ENCODE assay signal across 21 cellular contexts in the genomic region with DNA sequence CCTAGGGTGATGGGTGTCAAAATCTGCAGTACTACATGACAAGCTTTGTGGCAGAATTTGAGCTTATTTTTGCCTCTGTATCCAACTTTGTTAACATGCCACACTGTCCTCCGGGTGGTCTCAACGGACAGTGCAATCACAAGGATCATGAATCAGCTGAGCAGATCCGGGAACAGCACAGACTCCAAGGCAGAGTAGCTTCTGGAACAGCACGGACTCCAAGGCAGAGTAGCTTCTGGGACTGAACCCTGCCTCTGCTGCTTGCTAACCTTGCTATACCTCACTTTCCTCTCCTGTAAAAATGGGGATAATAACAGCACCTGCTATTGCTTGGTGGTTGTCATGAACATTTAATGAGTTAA.
DNase-seq lines count a peak whose midpoint lies in the region; FAIRE-seq and TF ChIP-seq lines count a peak whose summit lies in the region.
"Had no signal": no experiment of that assay in that cellular context is flagged by ENCODE, and none has a peak within 500 bp of the region (broad histone marks: within the 10 kb centered on the region; RNA-seq: fewer than 3 reads in every experiment).

No MANE protein-coding gene starts in this region.

- no peak overlapping the region for H2AK5ac ChIP-seq in H9 (ENCODE audit: insufficient read length, low read length)

- H4K91ac ChIP-seq in H9 (ENCODE audit: insufficient read length, low read depth, low read length): no peak overlapping the region

- no peak overlapping the region for H3K18ac ChIP-seq in H9 (ENCODE audit: insufficient read length, low read depth, low read length)

- no peak overlapping the region for H3T11ph ChIP-seq in H9 (ENCODE audit: low read length)

- H3K23ac ChIP-seq in H9 (ENCODE audit: insufficient read length, low read depth, low read length): no peak overlapping the region

- H3K27ac ChIP-seq in astrocyte (ENCODE audit: low read depth, low read length) (peak overlapping the region; percentile 96), keratinocyte (ENCODE audit: control insufficient read depth, insufficient read depth, low read length) (peak overlapping the region; percentile 53), uterus (peak overlapping the region; percentile 53 to 62), H9 (ENCODE audit: insufficient read length, low read depth, low read length) (no peak overlapping the region)
- H3K27ac ChIP-seq: psoas muscle had no signal

- WGBS in H9 (ENCODE audit: extremely low coverage, insufficient read length, low lambda C conversion rate): no CpG with 5 or more reads among the region's 4 CpGs

- peaks cover 5% of the 10 kb centered on the region for H3K79me2 ChIP-seq in astrocyte (ENCODE audit: insufficient read depth, low read length)
- H3K79me2 ChIP-seq in keratinocyte (ENCODE audit: control insufficient read depth, insufficient read depth, low read length): no peaks in the 10 kb centered on the region
- H3K79me2 ChIP-seq in H9 (ENCODE audit: insufficient read depth, low read length): no peaks in the 10 kb centered on the region

- no peaks in the 10 kb centered on the region for H3K9me1 ChIP-seq in keratinocyte (ENCODE audit: control insufficient read depth, extremely low read depth, insufficient read depth, low read length)

- no peak overlapping the region for H3K4ac ChIP-seq in H9 (ENCODE audit: low read depth, low read length)

- peaks cover 5% of the 10 kb centered on the region; the same call in 1 of the 2 replicates for H3K27me3 Mint-ChIP-seq in HFFc6 (ENCODE audit: insufficient read depth)
- no peaks in the 10 kb centered on the region for H3K27me3 Mint-ChIP-seq in astrocyte (ENCODE audit: low read depth, unreplicated experiment)
- no peaks in the 10 kb centered on the region for H3K27me3 Mint-ChIP-seq in H9 (ENCODE audit: low read depth)

- peaks cover 74% of the 10 kb centered on the region for H3K4me1 Mint-ChIP-seq in HFFc6 (ENCODE audit: low read depth)
- peaks cover 33% of the 10 kb centered on the region for H3K4me1 Mint-ChIP-seq in astrocyte (ENCODE audit: low read depth, unreplicated experiment)
- H3K4me1 Mint-ChIP-seq in H9: peaks cover 32 to 40% of the 10 kb centered on the region in 2 experiments

- H3K36me3 Mint-ChIP-seq in HFFc6 (ENCODE audit: low read depth) (no peaks in the 10 kb centered on the region), astrocyte (ENCODE audit: low read depth, unreplicated experiment) (no peaks in the 10 kb centered on the region), H9 (ENCODE audit: insufficient read depth in 1 of 3, low read depth in 3 of 3) (no peaks in the 10 kb centered on the region)
- H3K36me3 Mint-ChIP-seq: activated naive CD8-positive, alpha-beta T cell; brain had no signal

- no peak overlapping the region for H2BK15ac ChIP-seq in H9 (ENCODE audit: low read depth, low read length)

- no peak overlapping the region for H2BK5ac ChIP-seq in H9 (ENCODE audit: insufficient read length, low read length)

- dilution Hi-C loops in keratinocyte (cut with MboI; ENCODE audit: extremely low pct_ligation_motif_present, low sequenced_read_pairs): no loop called here

- H3K4me3 Mint-ChIP-seq in HFFc6: peak overlapping the region; percentile 68
- no peak overlapping the region for H3K4me3 Mint-ChIP-seq in astrocyte (ENCODE audit: unreplicated experiment)
- no peak overlapping the region for H3K4me3 Mint-ChIP-seq in H9
- H3K4me3 Mint-ChIP-seq: activated naive CD8-positive, alpha-beta T cell; brain; dendritic cell treated with granulocyte-macrophage colony-stimulating factor and Interleukin-4, amounts not matched to agents 40 ng/mL and 50 ng/mL, for 4 days; neural crest cell had no signal

- TF ChIP-seq POLR2A in uterus (IDR thresholded peaks at IDR 0.05): no peak

- H3K79me1 ChIP-seq in H9 (ENCODE audit: insufficient read depth, low read depth, low read length, poor library complexity, severe bottlenecking): no peaks in the 10 kb centered on the region

- no peak overlapping the region for H2AFZ ChIP-seq in astrocyte (ENCODE audit: low read depth, low read length)
- no peak overlapping the region for H2AFZ ChIP-seq in keratinocyte (ENCODE audit: control insufficient read depth, low read length)
- no peak overlapping the region for H2AFZ ChIP-seq in H9 (ENCODE audit: low read length)

- H3K14ac ChIP-seq in H9 (ENCODE audit: insufficient read depth, low read length): no peak overlapping the region

- no peak for DNase-seq in HFFc6
- no peak for DNase-seq in astrocyte (ENCODE audit: low read depth)
- DNase-seq in keratinocyte (ENCODE audit: low read depth, low spot score): no peak
- DNase-seq in uterus: no peak
- no peak for DNase-seq in NCI-H82 treated with DMSO at 0.1 percent for 48 hours (lab: John Stamatoyannopoulos, UW; ENCODE audit: unreplicated experiment)
- DNase-seq in activated CD8-positive, alpha-beta memory T cell treated with anti-CD3 and anti-CD28 coated beads, Interleukin-2, amount 50 U/mL, for 48 hours: no peak
- DNase-seq in H9: no peak
- DNase-seq: activated CD4-positive, CD25-positive, alpha-beta regulatory T cell; activated T-cell treated with anti-CD3 and anti-CD28 coated beads, Interleukin-2, amount 50 U/mL, for 48 hours; Caco-2; NCI-H1417 treated with DMSO at 0.1 percent for 48 hours; OCI-M1; stimulated activated CD4-positive, alpha-beta T cell treated with anti-CD3 and anti-CD28 coated beads, Interleukin-12 subunit alpha, Interleukin-12 subunit beta, amount 100 ng/mL, for 4 hours; stimulated activated CD8-positive, alpha-beta memory T cell treated with anti-CD3 and anti-CD28 coated beads, Interleukin-4, amount 100 ng/mL, for 48 hours; T-helper 9 cell had no signal

- no peak overlapping the region for H3K56ac ChIP-seq in H9 (ENCODE audit: insufficient read length, low read depth, low read length)

- H3K9me3 ChIP-seq in astrocyte (ENCODE audit: insufficient read depth, low read depth, low read length): no peaks in the 10 kb centered on the region
- no peaks in the 10 kb centered on the region for H3K9me3 ChIP-seq in keratinocyte (ENCODE audit: control insufficient read depth, low read depth, low read length)
- H3K9me3 ChIP-seq in uterus: no peaks in the 10 kb centered on the region
- no peaks in the 10 kb centered on the region for H3K9me3 ChIP-seq in H9 (ENCODE audit: control insufficient read depth, low read depth, low read length)
- H3K9me3 ChIP-seq: Caco-2, psoas muscle had no signal

- H3K36me3 ChIP-seq in astrocyte (ENCODE audit: insufficient read depth, low read length) (no peaks in the 10 kb centered on the region), keratinocyte (ENCODE audit: control insufficient read depth in 2 of 2, extremely low read depth in 1 of 2, insufficient read depth in 2 of 2, low read length in 2 of 2) (no peaks in the 10 kb centered on the region), uterus (no peaks in the 10 kb centered on the region)

- H3K23me2 ChIP-seq in H9 (ENCODE audit: insufficient read length, low read depth, low read length, poor library complexity, severe bottlenecking): no peaks in the 10 kb centered on the region

- H3K4me1 ChIP-seq in astrocyte (ENCODE audit: insufficient read depth, low read length) (peaks cover 66% of the 10 kb centered on the region), keratinocyte (ENCODE audit: control insufficient read depth, extremely low read depth, insufficient read depth, low read length) (peaks cover 40% of the 10 kb centered on the region), uterus (peaks cover 0 to 5% of the 10 kb centered on the region in 2 donors), H9 (ENCODE audit: insufficient read depth, low read length) (peaks cover 4% of the 10 kb centered on the region; the same call in 1 of the 2 replicates)
- H3K4me1 ChIP-seq: Caco-2, psoas muscle had no signal

- H3K9ac ChIP-seq in astrocyte (ENCODE audit: low read length): peak overlapping the region; percentile 80
- H3K9ac ChIP-seq in keratinocyte (ENCODE audit: control insufficient read depth, extremely low read depth, insufficient read depth, low read length): no peak overlapping the region
- H3K9ac ChIP-seq in H9 (ENCODE audit: extremely low read depth, insufficient read length, low read length): no peak overlapping the region

- TF ChIP-seq CTCF in HFFc6 (IDR thresholded peaks at IDR 0.05): no peak
- no peak for TF ChIP-seq CTCF in astrocyte (IDR thresholded peaks at IDR 0.05; ENCODE audit: insufficient read depth, low read depth, low read length)
- no peak for TF ChIP-seq CTCF in keratinocyte (optimal IDR thresholded peaks at IDR 0.05 in 1 of 3, IDR thresholded peaks at IDR 0.05 in 1 of 3, conservative IDR thresholded peaks at IDR 0.05 in 1 of 3; ENCODE audit: extremely low read depth in 1 of 3, insufficient read depth in 2 of 3, low read length in 3 of 3)
- no peak for TF ChIP-seq CTCF in uterus (IDR thresholded peaks at IDR 0.05)
- TF ChIP-seq CTCF in H9 (conservative IDR thresholded peaks at IDR 0.05): no peak

- intact Hi-C loops in uterus (cut with DNase I; ENCODE audit: low total_unique reads): no loop called here

- H4K20me1 ChIP-seq in astrocyte (ENCODE audit: insufficient read depth, low read length) (no peaks in the 10 kb centered on the region), keratinocyte (ENCODE audit: control insufficient read depth, extremely low read depth, insufficient read depth, low read length) (no peaks in the 10 kb centered on the region), H9 (ENCODE audit: control insufficient read depth, insufficient read depth, insufficient read length) (no peaks in the 10 kb centered on the region)

- H3K27me3 ChIP-seq in astrocyte (ENCODE audit: insufficient read depth, low read length) (no peaks in the 10 kb centered on the region), keratinocyte (ENCODE audit: control insufficient read depth, extremely low read depth, insufficient read depth, low read length) (no peaks in the 10 kb centered on the region), uterus (no peaks in the 10 kb centered on the region), H9 (ENCODE audit: insufficient read depth, low read length) (no peaks in the 10 kb centered on the region)

- H4K8ac ChIP-seq in H9 (replicated peaks; ENCODE audit: insufficient read length, low read depth, low read length): no peak overlapping the region

- H3K4me3 ChIP-seq in astrocyte (ENCODE audit: insufficient read depth, low read depth, low read length): no peak overlapping the region
- H3K4me3 ChIP-seq in keratinocyte (ENCODE audit: control insufficient read depth in 2 of 3, extremely low read depth in 1 of 3, insufficient read depth in 2 of 3, low read depth in 1 of 3, low read length in 3 of 3): no peak overlapping the region
- no peak overlapping the region for H3K4me3 ChIP-seq in uterus
- H3K4me3 ChIP-seq: psoas muscle had no signal

- H4K5ac ChIP-seq in H9 (ENCODE audit: insufficient read length, low read depth, low read length): no peak overlapping the region

- H3K27ac Mint-ChIP-seq in HFFc6: peak overlapping the region; percentile 93
- peak overlapping the region; percentile 70 for H3K27ac Mint-ChIP-seq in astrocyte (ENCODE audit: unreplicated experiment)
- no peak overlapping the region for H3K27ac Mint-ChIP-seq in H9
- H3K27ac Mint-ChIP-seq: activated naive CD8-positive, alpha-beta T cell; dendritic cell treated with granulocyte-macrophage colony-stimulating factor and Interleukin-4, amounts not matched to agents 40 ng/mL and 50 ng/mL, for 4 days had no signal

- no peak overlapping the region for H2BK20ac ChIP-seq in H9 (ENCODE audit: low read depth, low read length, poor library complexity, severe bottlenecking)

- H3K4me2 ChIP-seq in astrocyte (ENCODE audit: low read length) (peak overlapping the region; percentile 79), keratinocyte (ENCODE audit: control insufficient read depth, extremely low read depth, insufficient read depth, low read depth, low read length) (peak overlapping the region; percentile 39), H9 (ENCODE audit: insufficient read depth, insufficient read length, low read length) (no peak overlapping the region)

- H3K9me3 Mint-ChIP-seq in HFFc6 (no peaks in the 10 kb centered on the region), astrocyte (ENCODE audit: unreplicated experiment) (no peaks in the 10 kb centered on the region), H9 (no peaks in the 10 kb centered on the region)
- H3K9me3 Mint-ChIP-seq: dendritic cell treated with granulocyte-macrophage colony-stimulating factor and Interleukin-4, amounts not matched to agents 40 ng/mL and 50 ng/mL, for 4 days; neural crest cell had no signal

- no peak overlapping the region for H2BK12ac ChIP-seq in H9 (ENCODE audit: insufficient read length, low read depth, low read length)

- FAIRE-seq in astrocyte (lab: Jason Lieb, UNC) (no peak), keratinocyte (lab: Jason Lieb, UNC) (no peak)
- FAIRE-seq: H54 had no signal

- H2BK120ac ChIP-seq in H9 (ENCODE audit: low read depth, low read length, poor library complexity, severe bottlenecking): no peak overlapping the region

Comparison
In these comparisons a context has a peak if more than half of its experiments do, and no peak if none do; other contexts are left out.
1. H3K27ac Mint-ChIP-seq: peak in HFFc6 (single experiment) and astrocyte (single experiment); none in H9 (0 of 3).